ENCODE assay signal across 19 cellular contexts in the genomic region with DNA sequence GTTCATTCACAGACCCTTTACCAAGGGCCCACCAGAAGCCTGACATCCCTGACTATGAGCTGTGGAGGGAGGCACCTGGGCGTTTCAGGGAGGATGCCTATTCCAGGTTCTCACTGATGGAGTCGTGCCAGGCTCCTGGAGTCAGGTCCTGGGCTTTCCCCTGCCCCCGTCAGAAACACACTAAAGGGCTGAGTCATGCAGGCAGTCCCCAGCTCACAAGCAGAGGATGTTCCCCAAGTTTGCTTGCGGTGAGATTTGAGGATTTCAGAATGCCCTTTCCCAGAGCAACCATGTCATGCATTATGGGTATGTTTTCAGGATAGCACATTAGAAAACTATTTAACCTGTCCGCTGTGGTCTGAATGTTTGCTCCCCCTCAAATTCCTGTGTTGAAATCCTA. TPM values are rescaled to one million over a fixed set of nuclear protein-coding genes. Genes with fewer than 3 reads are reported as not detected.
DNase-seq lines count a peak whose midpoint lies in the region; ATAC-seq and TF ChIP-seq lines count a peak whose summit lies in the region.
"Had no signal": no experiment of that assay in that cellular context is flagged by ENCODE, and none has a peak within 500 bp of the region (broad histone marks: within the 10 kb centered on the region; RNA-seq: fewer than 3 reads in every experiment).

No MANE protein-coding gene starts in this region.

- peaks cover 43% of the 10 kb centered on the region for H3K4me1 ChIP-seq in RWPE2 (ENCODE audit: insufficient read depth, poor library complexity, severe bottlenecking)
- H3K4me1 ChIP-seq: upper lobe of left lung had no signal

- H3K27me3 ChIP-seq in H7 (ENCODE audit: control insufficient read depth, insufficient read depth, low read length) (no peaks in the 10 kb centered on the region), RWPE2 (ENCODE audit: insufficient read depth, poor library complexity, severe bottlenecking) (no peaks in the 10 kb centered on the region)
- H3K27me3 ChIP-seq: hepatocyte, upper lobe of left lung had no signal

- H3K36me3 ChIP-seq in H7 (replicated peaks; ENCODE audit: control insufficient read depth, insufficient read depth, low read length), result no peaks in the 10 kb centered on the region
- H3K36me3 ChIP-seq in RWPE2 (ENCODE audit: low read depth), result no peaks in the 10 kb centered on the region

- peak overlapping the region; percentile 68 for H3K27ac ChIP-seq in RWPE2 (ENCODE audit: poor library complexity, severe bottlenecking)
- H3K27ac ChIP-seq: coronary artery, hepatocyte, upper lobe of left lung had no signal

- TF ChIP-seq CTCF in RWPE2 (IDR thresholded peaks at IDR 0.05; ENCODE audit: poor library complexity, severe bottlenecking) (no peak), epithelial cell of proximal tubule (conservative IDR thresholded peaks at IDR 0.05; ENCODE audit: low read depth, low read length) (no peak), omental fat pad (IDR thresholded peaks at IDR 0.05) (no peak)

- ATAC-seq in RWPE2 (ENCODE audit: low read depth) (peak; percentile 68), omental fat pad (ENCODE audit: low FRiP score) (peak; percentile 82), GM18502 (IDR thresholded peaks at IDR 0.05; ENCODE audit: poor library complexity, unreplicated experiment) (no peak), GM18520 (IDR thresholded peaks at IDR 0.05; ENCODE audit: unreplicated experiment) (no peak)
- ATAC-seq: stimulated activated naive CD8-positive, alpha-beta T cell treated with anti-CD3 and anti-CD28 coated beads, Interleukin-15, amount 100 ng/mL, for 72 hours had no signal

- H3K4me3 ChIP-seq in H7 (ENCODE audit: insufficient read depth, low read depth, low read length), result no peak overlapping the region
- H3K4me3 ChIP-seq in RWPE2 (ENCODE audit: severe bottlenecking), result no peak overlapping the region
- no peak overlapping the region for H3K4me3 ChIP-seq in epithelial cell of proximal tubule (ENCODE audit: low read depth, low read length)
- H3K4me3 ChIP-seq: coronary artery, hepatocyte, skin epidermis, upper lobe of left lung had no signal

- DNase-seq in H7 (peak; percentile 40), RWPE2 (ENCODE audit: low spot score) (peak; percentile 87), epithelial cell of proximal tubule (ENCODE audit: low read depth) (peak; percentile 72), omental fat pad (ENCODE audit: low spot score) (no peak), SW 1271 (lab: John Stamatoyannopoulos, UW) (no peak), AG20443 (ENCODE audit: low spot score) (no peak)
- DNase-seq: GF-D8; kidney; midbrain; NCI-H1417; SK-N-SH; stimulated activated CD4-positive, alpha-beta T cell treated with anti-CD3 and anti-CD28 coated beads, Interleukin-2, amount 100 ng/mL, for 48 hours; stimulated activated naive CD8-positive, alpha-beta T cell treated with anti-CD3 and anti-CD28 coated beads, Interleukin-15, amount 100 ng/mL, for 72 hours; upper lobe of left lung had no signal

- no peaks in the 10 kb centered on the region for H3K9me3 ChIP-seq in RWPE2 (ENCODE audit: severe bottlenecking)
- H3K9me3 ChIP-seq: SK-N-SH, upper lobe of left lung had no signal

RNA-seq across cellular contexts. Expression of a gene that starts 45.2 kb away (rescaled TPM):
- 4.6 and 4.9 TPM in 2 replicates for total RNA-seq in H7 (2014; rRNA removed; shearing (Covaris generic))
- total RNA-seq in epithelial cell of proximal tubule (0.72 and 2.1 TPM in 2 replicates), omental fat pad (1 to 10 TPM in 3 of 4 donors, under 1 TPM in 1; 0.96 to 2.0 (median 1.2) TPM)

Comparison
In these comparisons a context has a peak if more than half of its experiments do, and no peak if none do; other contexts are left out.
1. DNase-seq: peak in H7 (single experiment), RWPE2 (single experiment) and epithelial cell of proximal tubule (single experiment); none in omental fat pad (single experiment), SW 1271 (0 of 2) and AG20443 (single experiment).
2. ATAC-seq: peak in RWPE2 (single experiment) and omental fat pad (single experiment); none in GM18502 (single experiment) and GM18520 (single experiment).